Comparison of ENCODE assay signal across 17 cellular contexts in genomic region chr2:45674035-45674791, GRCh38. TPM values are rescaled to one million over a fixed set of nuclear protein-coding genes. Genes with fewer than 3 reads are reported as not detected.
DNase-seq lines count a peak whose midpoint lies in the region; ATAC-seq and TF ChIP-seq lines count a peak whose summit lies in the region.
"Had no signal": no experiment of that assay in that cellular context is flagged by ENCODE, and none has a peak within 500 bp of the region (broad histone marks: within the 10 kb centered on the region; RNA-seq: fewer than 3 reads in every experiment).

No MANE protein-coding gene starts in this region.

- WGBS in transverse colon (ENCODE audit: low coverage in 1 of 2), 2 donors, result 84 to 91% methylated on average over 5 of the region's 5 CpGs

- no peak for TF ChIP-seq CTCF in HCT116 (IDR thresholded peaks at IDR 0.05 in 2 of 3, conservative IDR thresholded peaks at IDR 0.05 in 1 of 3; ENCODE audit: borderline replicate concordance in 1 of 3, insufficient read depth in 1 of 3, low read depth in 2 of 3, low read length in 2 of 3)
- TF ChIP-seq CTCF in brain (conservative IDR thresholded peaks at IDR 0.05), result no peak
- TF ChIP-seq CTCF in transverse colon (IDR thresholded peaks at IDR 0.05), result no peak

- H3K9me3 ChIP-seq in HCT116 (ENCODE audit: control insufficient read depth in 1 of 2, insufficient read depth in 1 of 2, low read depth in 1 of 2, low read length in 2 of 2) (no peaks in the 10 kb centered on the region), transverse colon (no peaks in the 10 kb centered on the region)
- no peaks in the 10 kb centered on the region for H3K9me3 ChIP-seq in effector memory CD4-positive, alpha-beta T cell (ENCODE audit: control insufficient read depth, low read length)
- H3K9me3 ChIP-seq: psoas muscle had no signal

- in situ Hi-C loops in transverse colon (cut with MboI; ENCODE audit: low pct_ligation_motif_present in 1 of 4, low pct_unique_long_range_greater_than_20kb in 1 of 4, low sequenced_read_pairs in 3 of 4), result no loop called here

- H3K4me1 Mint-ChIP-seq in brain (peaks cover 36% of the 10 kb centered on the region), memory B cell (peaks cover 34% of the 10 kb centered on the region)
- peaks cover 0 to 27% (median 5%) of the 10 kb centered on the region in 4 donors for H3K4me1 Mint-ChIP-seq in naive thymus-derived CD8-positive, alpha-beta T cell
- H3K4me1 Mint-ChIP-seq: activated CD4-positive, alpha-beta memory T cell treated with anti-CD3 and anti-CD28 coated beads, Interleukin-2, amount 10 ng/mL, durations not matched to agents 7 days and 5 days; central memory CD8-positive, alpha-beta T cell had no signal

- peaks cover 36% of the 10 kb centered on the region for H3K79me2 ChIP-seq in HCT116 (ENCODE audit: insufficient read depth, low read length)

- peak; percentile 28; the same call in 1 of the 2 replicates for ATAC-seq in HCT116
- no peak for ATAC-seq in memory B cell (ENCODE audit: low read depth)
- ATAC-seq in naive thymus-derived CD8-positive, alpha-beta T cell, result no peak
- no peak for ATAC-seq in HG03432 (IDR thresholded peaks at IDR 0.05; ENCODE audit: unreplicated experiment)
- ATAC-seq in GM18517 (IDR thresholded peaks at IDR 0.05; ENCODE audit: unreplicated experiment), result no peak
- ATAC-seq: psoas muscle had no signal

- peaks cover 0 to 3% (median 0%) of the 10 kb centered on the region in 5 experiments for H3K9me3 Mint-ChIP-seq in brain
- H3K9me3 Mint-ChIP-seq in memory B cell, result peaks cover 3% of the 10 kb centered on the region
- H3K9me3 Mint-ChIP-seq in naive thymus-derived CD8-positive, alpha-beta T cell, result no peaks in the 10 kb centered on the region
- H3K9me3 Mint-ChIP-seq: activated CD4-positive, alpha-beta memory T cell treated with anti-CD3 and anti-CD28 coated beads, Interleukin-2, amount 10 ng/mL, durations not matched to agents 7 days and 5 days; CD4-positive, CD25-positive, alpha-beta regulatory T cell; central memory CD8-positive, alpha-beta T cell had no signal

- H3K36me3 ChIP-seq in HCT116 (ENCODE audit: control insufficient read depth in 1 of 2, insufficient read depth in 2 of 2, low read length in 2 of 2) (no peaks in the 10 kb centered on the region), transverse colon (no peaks in the 10 kb centered on the region)
- H3K36me3 ChIP-seq in effector memory CD4-positive, alpha-beta T cell (ENCODE audit: control insufficient read depth, insufficient read depth, low read length), result no peaks in the 10 kb centered on the region

- intact Hi-C loops in HCT116 (cut with micrococcal nuclease), result loop anchor here (2.0 kb wide), 1 partner anchor 23 kb away; the partner anchor contains the start of gene PRKCE
- intact Hi-C loops in transverse colon (cut with DNase I; ENCODE audit: low total_unique reads), result no loop called here

- POLR2A ChIA-PET in HCT116 (lab: Charles Lee), result no interaction called here
- POLR2A ChIA-PET in naive thymus-derived CD8-positive, alpha-beta T cell (lab: Charles Lee), result no interaction called here

- H3K27ac ChIP-seq in HCT116 (ENCODE audit: low read depth, low read length), result peak overlapping the region; percentile 75; the same call in 1 of the 2 replicates
- peak overlapping the region; percentile 62 to 77 (median 72) for H3K27ac ChIP-seq in transverse colon
- H3K27ac ChIP-seq in effector memory CD4-positive, alpha-beta T cell (ENCODE audit: insufficient read depth, low read length, poor library complexity, severe bottlenecking), result no peak overlapping the region
- H3K27ac ChIP-seq: psoas muscle had no signal

- TF ChIP-seq POLR2A in HCT116 (IDR thresholded peaks at IDR 0.05; ENCODE audit: borderline replicate concordance, extremely low read depth, insufficient read depth, insufficient read length) (no peak), transverse colon (IDR thresholded peaks at IDR 0.05) (no peak)

- no peak overlapping the region for H2AFZ ChIP-seq in HCT116 (ENCODE audit: low read depth, low read length, poor library complexity, severe bottlenecking)

- H3K9me2 ChIP-seq in HCT116 (ENCODE audit: insufficient read depth), result no peaks in the 10 kb centered on the region

- DNase-seq in HCT116 (ENCODE audit: low read depth, low spot score) (no peak), memory B cell (ENCODE audit: low spot score in 2 of 2) (no peak), transverse colon (no peak)
- no peak for DNase-seq in naive thymus-derived CD8-positive, alpha-beta T cell
- DNase-seq in effector memory CD4-positive, alpha-beta T cell, result no peak
- DNase-seq: activated CD4-positive, alpha-beta memory T cell treated with anti-CD3 and anti-CD28 coated beads, Interleukin-2, amount 10 ng/mL, durations not matched to agents 7 days and 5 days; CD4-positive, CD25-positive, alpha-beta regulatory T cell; GDM1; mesendoderm; NCI-H1436 treated with DMSO at 0.1 percent for 48 hours; psoas muscle; stimulated activated CD4-positive, alpha-beta T cell treated with anti-CD3 and anti-CD28 coated beads, Interleukin-1b, Interleukin-23, amount 100 ng/mL, for 48 hours had no signal

- RAD21 ChIA-PET in HCT116 (lab: Charles Lee; ENCODE audit: low non-redundant PET in 1 of 2, low total read pairs in 2 of 2, uncharacterized antibody in 2 of 2, unreplicated experiment in 2 of 2), result no interaction called here

- H3K9ac ChIP-seq in HCT116 (ENCODE audit: low read length), result peak overlapping the region; percentile 37; the same call in 1 of the 2 replicates

- no peaks in the 10 kb centered on the region for H3K36me3 Mint-ChIP-seq in brain
- H3K36me3 Mint-ChIP-seq in memory B cell, result peaks cover 6% of the 10 kb centered on the region
- H3K36me3 Mint-ChIP-seq in naive thymus-derived CD8-positive, alpha-beta T cell, result peaks cover 0 to 3% (median 0%) of the 10 kb centered on the region in 3 donors

- no peaks in the 10 kb centered on the region for H3K27me3 Mint-ChIP-seq in brain
- H3K27me3 Mint-ChIP-seq in memory B cell, result no peaks in the 10 kb centered on the region
- H3K27me3 Mint-ChIP-seq in naive thymus-derived CD8-positive, alpha-beta T cell, result no peaks in the 10 kb centered on the region
- H3K27me3 Mint-ChIP-seq: activated CD4-positive, alpha-beta memory T cell treated with anti-CD3 and anti-CD28 coated beads, Interleukin-2, amount 10 ng/mL, durations not matched to agents 7 days and 5 days; central memory CD8-positive, alpha-beta T cell; IgD-negative memory B cell had no signal

- H3K4me3 Mint-ChIP-seq in brain, result no peak overlapping the region
- H3K4me3 Mint-ChIP-seq in memory B cell, result no peak overlapping the region
- no peak overlapping the region for H3K4me3 Mint-ChIP-seq in naive thymus-derived CD8-positive, alpha-beta T cell
- H3K4me3 Mint-ChIP-seq: activated CD4-positive, alpha-beta memory T cell treated with anti-CD3 and anti-CD28 coated beads, Interleukin-2, amount 10 ng/mL, durations not matched to agents 7 days and 5 days; CD4-positive, CD25-positive, alpha-beta regulatory T cell; central memory CD8-positive, alpha-beta T cell; IgD-negative memory B cell had no signal

- no TSS peak for BruUV-seq in HCT116 (replicated peaks; lab: Mats Ljungman, UMichigan)

- H3K27ac Mint-ChIP-seq in brain (peak overlapping the region in 3 of 5 experiments; percentile 5 to 65 (median 62)), memory B cell (peak overlapping the region; percentile 29)
- H3K27ac Mint-ChIP-seq in naive thymus-derived CD8-positive, alpha-beta T cell, result no peak overlapping the region
- H3K27ac Mint-ChIP-seq: activated CD4-positive, alpha-beta memory T cell treated with anti-CD3 and anti-CD28 coated beads, Interleukin-2, amount 10 ng/mL, durations not matched to agents 7 days and 5 days had no signal

- H3K4me3 ChIP-seq in HCT116 (replicated peaks in 1 of 2; ENCODE audit: low read depth in 1 of 2, low read length in 2 of 2), result no peak overlapping the region
- H3K4me3 ChIP-seq in transverse colon, result no peak overlapping the region
- H3K4me3 ChIP-seq in effector memory CD4-positive, alpha-beta T cell (ENCODE audit: insufficient read depth, low read depth, low read length, poor library complexity, severe bottlenecking), result no peak overlapping the region
- H3K4me3 ChIP-seq: psoas muscle had no signal

- no peak for TF ChIP-seq RAD21 in HCT116 (IDR thresholded peaks at IDR 0.05; ENCODE audit: low read depth)

- no peaks in the 10 kb centered on the region for H4K20me1 ChIP-seq in HCT116 (ENCODE audit: insufficient read depth)

- H3K4me1 ChIP-seq in HCT116 (ENCODE audit: control insufficient read depth in 1 of 2, insufficient read depth in 2 of 2, low read length in 2 of 2) (peaks cover 28 to 41% of the 10 kb centered on the region in 2 experiments), transverse colon (peaks cover 10 to 32% (median 24%) of the 10 kb centered on the region in 4 donors)
- H3K4me1 ChIP-seq in effector memory CD4-positive, alpha-beta T cell (ENCODE audit: control insufficient read depth, insufficient read depth, low read length, poor library complexity, severe bottlenecking), result no peaks in the 10 kb centered on the region

- CTCF ChIA-PET in HCT116 (lab: Charles Lee), result no interaction called here

- TF ChIP-seq EP300 in transverse colon (IDR thresholded peaks at IDR 0.05; ENCODE audit: low read depth), result no peak

- H3K27me3 ChIP-seq in HCT116 (ENCODE audit: insufficient read depth, low read length) (no peaks in the 10 kb centered on the region), transverse colon (no peaks in the 10 kb centered on the region)
- H3K27me3 ChIP-seq in effector memory CD4-positive, alpha-beta T cell (replicated peaks; ENCODE audit: control insufficient read depth, insufficient read depth, low read length, poor library complexity, severe bottlenecking), result no peaks in the 10 kb centered on the region

- peak overlapping the region; percentile 68 for H3K4me2 ChIP-seq in HCT116 (ENCODE audit: low read length)

TF ChIP-seq in HCT116, 20 proteins besides CTCF, POLR2A, EP300 and RAD21 (continues in another document):
- no peak for TF ChIP-seq YY1 (IDR thresholded peaks at IDR 0.05; ENCODE audit: extremely low read depth, insufficient replicate concordance, low read depth, low read length)
- no peak for TF ChIP-seq MAX (IDR thresholded peaks at IDR 0.05)
- no peak for TF ChIP-seq CBX3 (IDR thresholded peaks at IDR 0.05; ENCODE audit: low read depth)
- TF ChIP-seq POLR2AphosphoS5 (IDR thresholded peaks at IDR 0.05; ENCODE audit: low read depth, low read length), result no peak
- no peak for TF ChIP-seq EZH2phosphoT487 (IDR thresholded peaks at IDR 0.05; ENCODE audit: borderline replicate concordance)
- TF ChIP-seq SRF (IDR thresholded peaks at IDR 0.05; ENCODE audit: low read depth), result 0 out of 2 replicates have a peak, but pooled peaks have one; percentile 26

RNA-seq across cellular contexts. Expression of gene PRKCE, which starts 22.7 kb away (rescaled TPM):
- 14.8 TPM for total RNA-seq in HCT116 (2021; ENCODE audit: unreplicated experiment)
- polyA plus RNA-seq in HCT116 (2012), result 6.2 and 6.4 TPM in 2 replicates
- polyA plus RNA-seq in brain (ENCODE audit: insufficient read depth, low read depth, low replicate concordance), result 6.0 TPM
- total RNA-seq in transverse colon, result 10 to 100 TPM in 3 of 4 donors, 1 to 10 TPM in 1; 8.6 to 20.6 (median 11.3) TPM
- total RNA-seq in naive thymus-derived CD8-positive, alpha-beta T cell, result 10 to 100 TPM; 19.1 to 20.2 TPM
- polyA plus RNA-seq in naive thymus-derived CD8-positive, alpha-beta T cell, result 1 to 10 TPM; 1.6 to 2.7 (median 2.4) TPM

Comparison
In these comparisons a context has a peak if more than half of its experiments do, and no peak if none do; other contexts are left out.
1. H3K27ac Mint-ChIP-seq: peak in brain (3 of 5) and memory B cell (single experiment); none in naive thymus-derived CD8-positive, alpha-beta T cell (0 of 10).